ENCODE assay signal across 1 cellular context in the genomic region with DNA sequence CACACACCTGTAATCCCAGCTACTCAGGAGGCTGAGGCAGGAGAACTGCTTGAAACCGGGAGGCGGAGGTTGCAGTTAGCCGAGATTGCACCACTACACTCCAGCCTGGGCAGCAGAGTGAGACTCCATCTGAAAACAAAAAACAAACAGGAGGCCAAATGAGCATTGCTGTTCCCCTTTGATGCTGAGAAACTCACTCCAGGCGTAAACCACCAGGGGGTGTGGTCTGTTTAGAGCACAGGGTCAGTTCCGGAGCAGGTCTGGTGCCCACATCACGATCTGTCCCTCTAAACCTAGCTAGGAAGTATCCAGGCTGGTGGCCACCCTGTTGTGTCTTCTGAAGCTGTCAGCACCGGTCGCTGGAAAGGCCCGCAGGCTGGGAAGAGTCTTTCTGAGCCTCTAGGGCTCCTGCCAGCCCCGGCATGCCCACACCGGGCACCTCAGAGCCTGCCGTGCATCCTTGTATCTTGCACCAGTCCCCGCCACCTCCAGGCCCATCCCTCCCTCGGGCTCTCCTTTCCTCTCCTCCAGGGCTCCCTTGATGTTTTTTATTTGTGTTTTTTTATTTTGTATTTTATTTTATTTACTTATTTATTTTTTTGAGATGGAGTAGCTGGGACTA.
TF ChIP-seq lines count a peak whose summit lies in the region.

No MANE protein-coding gene starts in this region.

TF ChIP-seq in IMR-90, 13 proteins besides CTCF, POLR2A, EP300 and RAD21 (continued from another document):
- TF ChIP-seq, protein P1, sequence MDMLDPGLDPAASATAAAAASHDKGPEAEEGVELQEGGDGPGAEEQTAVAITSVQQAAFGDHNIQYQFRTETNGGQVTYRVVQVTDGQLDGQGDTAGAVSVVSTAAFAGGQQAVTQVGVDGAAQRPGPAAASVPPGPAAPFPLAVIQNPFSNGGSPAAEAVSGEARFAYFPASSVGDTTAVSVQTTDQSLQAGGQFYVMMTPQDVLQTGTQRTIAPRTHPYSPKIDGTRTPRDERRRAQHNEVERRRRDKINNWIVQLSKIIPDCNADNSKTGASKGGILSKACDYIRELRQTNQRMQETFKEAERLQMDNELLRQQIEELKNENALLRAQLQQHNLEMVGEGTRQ (IDR thresholded peaks at IDR 0.05; ENCODE audit: low read depth, low read length) = no peak
- TF ChIP-seq, protein P2, sequence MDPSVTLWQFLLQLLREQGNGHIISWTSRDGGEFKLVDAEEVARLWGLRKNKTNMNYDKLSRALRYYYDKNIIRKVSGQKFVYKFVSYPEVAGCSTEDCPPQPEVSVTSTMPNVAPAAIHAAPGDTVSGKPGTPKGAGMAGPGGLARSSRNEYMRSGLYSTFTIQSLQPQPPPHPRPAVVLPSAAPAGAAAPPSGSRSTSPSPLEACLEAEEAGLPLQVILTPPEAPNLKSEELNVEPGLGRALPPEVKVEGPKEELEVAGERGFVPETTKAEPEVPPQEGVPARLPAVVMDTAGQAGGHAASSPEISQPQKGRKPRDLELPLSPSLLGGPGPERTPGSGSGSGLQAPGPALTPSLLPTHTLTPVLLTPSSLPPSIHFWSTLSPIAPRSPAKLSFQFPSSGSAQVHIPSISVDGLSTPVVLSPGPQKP (IDR thresholded peaks at IDR 0.05; ENCODE audit: borderline replicate concordance, low read depth, low read length) = no peak
- TF ChIP-seq NFE2L2 (IDR thresholded peaks at IDR 0.05; ENCODE audit: low read depth, low read length) (no peak), MXI1 (IDR thresholded peaks at IDR 0.05; ENCODE audit: borderline replicate concordance, low read depth, low read length) (no peak)
